27 cellular contexts compared by ENCODE assay signal in the genomic region with DNA sequence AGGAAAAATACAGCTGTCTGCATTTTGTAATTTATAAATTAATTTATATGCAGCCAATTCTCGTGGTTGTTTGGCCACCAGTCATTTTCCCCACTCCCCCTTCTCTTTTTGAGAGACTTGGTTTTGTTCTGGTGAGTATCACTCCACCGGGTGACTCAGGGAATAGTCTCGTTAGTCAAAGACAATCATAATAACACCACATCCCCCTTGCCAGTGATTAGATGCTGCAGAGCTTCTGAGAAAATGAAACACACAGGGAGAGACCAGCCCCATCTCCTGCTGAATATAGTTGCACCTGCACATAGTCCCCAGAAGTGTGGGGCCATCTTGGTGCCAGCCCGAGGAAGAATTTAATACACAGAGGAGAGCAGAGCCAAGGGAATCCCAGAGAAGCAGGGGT. TPM values are rescaled to one million over a fixed set of nuclear protein-coding genes. Genes with fewer than 3 reads are reported as not detected.
DNase-seq lines count a peak whose midpoint lies in the region; ATAC-seq, FAIRE-seq and TF ChIP-seq lines count a peak whose summit lies in the region.
"Had no signal": no experiment of that assay in that cellular context is flagged by ENCODE, and none has a peak within 500 bp of the region (broad histone marks: within the 10 kb centered on the region; RNA-seq: fewer than 3 reads in every experiment).

No MANE protein-coding gene starts in this region.

- H3K36me3 ChIP-seq in IMR-90 (ENCODE audit: control insufficient read depth, insufficient read depth, low read length) (no peaks in the 10 kb centered on the region), thyroid gland (no peaks in the 10 kb centered on the region), HepG2 (replicated peaks in 1 of 2; ENCODE audit: control insufficient read depth in 1 of 2, insufficient read depth in 2 of 2, low read length in 2 of 2) (no peaks in the 10 kb centered on the region)
- H3K36me3 ChIP-seq: BLaER1 treated with 17β-estradiol and CSF1 and Interleukin-3, amounts not matched to agents 10 nM and 100 nM; MG63; ovary; SJCRH30; upper lobe of right lung had no signal

- H3K9me1 ChIP-seq in IMR-90 (ENCODE audit: insufficient read depth, low read length), result peaks cover under 1% of the 10 kb centered on the region; the same call in 1 of the 2 replicates

- in situ Hi-C loops in IMR-90 (cut with MboI; ENCODE audit: low sequenced_read_pairs), result no loop called here
- in situ Hi-C loops in HepG2 (cut with HindIII; ENCODE audit: extremely low pct_ligation_motif_present, low pct_unique_long_range_greater_than_20kb), result no loop called here

- H3K14ac ChIP-seq in IMR-90 (replicated peaks; ENCODE audit: low read depth, low read length), result no peak overlapping the region

- no peak overlapping the region for H3K56ac ChIP-seq in IMR-90 (ENCODE audit: extremely low read depth, insufficient read depth, low read length)

- H3K4me3 ChIP-seq in IMR-90 (ENCODE audit: insufficient read depth, low read depth, low read length) (no peak overlapping the region), thyroid gland (replicated peaks in 1 of 3) (no peak overlapping the region), HepG2 (replicated peaks in 1 of 3; ENCODE audit: insufficient read depth in 1 of 3, low read depth in 2 of 3, low read length in 3 of 3) (no peak overlapping the region)
- H3K4me3 ChIP-seq: BLaER1 treated with 17β-estradiol and CSF1 and Interleukin-3, amounts not matched to agents 10 nM and 100 nM; lung; MG63; ovary; SJCRH30; upper lobe of right lung had no signal

- TF ChIP-seq POLR2A in IMR-90 (IDR thresholded peaks at IDR 0.05; ENCODE audit: low read depth, low read length), result no peak
- no peak for TF ChIP-seq POLR2A in thyroid gland (IDR thresholded peaks at IDR 0.05)
- TF ChIP-seq POLR2A in HepG2 (IDR thresholded peaks at IDR 0.05; ENCODE audit: insufficient read depth in 1 of 2, low read depth in 2 of 2, low read length in 2 of 2), result no peak

- no peak overlapping the region for H4K5ac ChIP-seq in IMR-90 (ENCODE audit: low read depth, low read length)

- H2AFZ ChIP-seq in IMR-90 (replicated peaks; ENCODE audit: low read length, poor library complexity) (peak overlapping the region; percentile 12), HepG2 (ENCODE audit: low read length) (no peak overlapping the region)

- H3K4me2 ChIP-seq in IMR-90 (ENCODE audit: low read depth, low read length) (no peak overlapping the region), HepG2 (ENCODE audit: low read depth, low read length) (no peak overlapping the region)
- H3K4me2 ChIP-seq: BLaER1 treated with 17β-estradiol and CSF1 and Interleukin-3, amounts not matched to agents 10 nM and 100 nM had no signal

- H3K9ac ChIP-seq in IMR-90 (ENCODE audit: low read depth, low read length), result no peak overlapping the region
- no peak overlapping the region for H3K9ac ChIP-seq in HepG2 (ENCODE audit: insufficient read depth, low read depth, low read length)
- H3K9ac ChIP-seq: BLaER1 treated with 17β-estradiol and CSF1 and Interleukin-3, amounts not matched to agents 10 nM and 100 nM had no signal

- dilution Hi-C loops in IMR-90 (cut with HindIII; ENCODE audit: low sequenced_read_pairs, unreplicated experiment), result no loop called here

- no peaks in the 10 kb centered on the region for H3K9me3 ChIP-seq in IMR-90 (ENCODE audit: control insufficient read depth, insufficient read depth, low read length)
- H3K9me3 ChIP-seq in thyroid gland, result no peaks in the 10 kb centered on the region
- H3K9me3 ChIP-seq in HepG2 (ENCODE audit: low read length), result no peaks in the 10 kb centered on the region
- H3K9me3 ChIP-seq: MG63, ovary, SJCRH30, upper lobe of right lung had no signal

- H3K27ac Mint-ChIP-seq in activated naive CD4-positive, alpha-beta T cell treated with anti-CD3 and anti-CD28 coated beads, Interleukin-2, amount 50 U/mL, for 72 hours, result no peak overlapping the region
- H3K27ac Mint-ChIP-seq: activated naive CD8-positive, alpha-beta T cell treated with anti-CD3 and anti-CD28 coated beads, Interleukin-2, amount 10 ng/mL, durations not matched to agents 7 days and 5 days; nephron had no signal

- H3K9me3 Mint-ChIP-seq in activated naive CD4-positive, alpha-beta T cell treated with anti-CD3 and anti-CD28 coated beads, Interleukin-2, amount 50 U/mL, for 72 hours, result peaks cover 0 to 10% of the 10 kb centered on the region in 2 donors
- H3K9me3 Mint-ChIP-seq: activated naive CD8-positive, alpha-beta T cell treated with anti-CD3 and anti-CD28 coated beads, Interleukin-2, amount 10 ng/mL, durations not matched to agents 7 days and 5 days; central memory CD8-positive, alpha-beta T cell had no signal

- H3K18ac ChIP-seq in IMR-90 (ENCODE audit: low read depth, low read length), result no peak overlapping the region

- H2AK9ac ChIP-seq in IMR-90 (replicated peaks; ENCODE audit: low read depth, low read length, poor library complexity), result no peak overlapping the region

- no peaks in the 10 kb centered on the region for H3K4me1 ChIP-seq in IMR-90 (ENCODE audit: control insufficient read depth, insufficient read depth, low read length)
- H3K4me1 ChIP-seq in thyroid gland, result peaks cover 9 to 14% of the 10 kb centered on the region in 2 donors
- H3K4me1 ChIP-seq in HepG2 (ENCODE audit: insufficient read depth, low read length), result peaks cover 32% of the 10 kb centered on the region
- H3K4me1 ChIP-seq: SJCRH30, upper lobe of right lung had no signal

- H4K20me1 ChIP-seq in IMR-90 (ENCODE audit: insufficient read depth, low read length) (no peaks in the 10 kb centered on the region), HepG2 (ENCODE audit: insufficient read depth, low read length) (no peaks in the 10 kb centered on the region)
- H4K20me1 ChIP-seq: BLaER1 treated with 17β-estradiol and CSF1 and Interleukin-3, amounts not matched to agents 10 nM and 100 nM had no signal

- ATAC-seq in activated naive CD4-positive, alpha-beta T cell treated with anti-CD3 and anti-CD28 coated beads, Interleukin-2, amount 50 U/mL, for 72 hours, result peak; percentile 60 to 97
- ATAC-seq in IMR-90 (ENCODE audit: low read depth) (peak; percentile 21; the same call in 1 of the 2 replicates), HepG2 (no peak), HG03139 (IDR thresholded peaks at IDR 0.05; ENCODE audit: unreplicated experiment) (no peak)
- ATAC-seq: Panc1, upper lobe of right lung had no signal

- H2BK15ac ChIP-seq in IMR-90 (ENCODE audit: low read depth, low read length), result no peak overlapping the region

- intact Hi-C loops in IMR-90 (cut with micrococcal nuclease) (no loop called here), thyroid gland (cut with DNase I) (no loop called here), HepG2 (cut with micrococcal nuclease; ENCODE audit: unreplicated experiment) (no loop called here)

- H3K79me1 ChIP-seq in IMR-90 (ENCODE audit: low read depth in 1 of 2, low read length in 2 of 2), result no peaks in the 10 kb centered on the region

- CTCF ChIA-PET in IMR-90 (lab: Yijun Ruan, JAX), result no interaction called here
- CTCF ChIA-PET in HepG2 (lab: Yijun Ruan, JAX; ENCODE audit: low intra/inter-chr PET ratio, low total read pairs), result no interaction called here

- DNase-seq in activated naive CD4-positive, alpha-beta T cell treated with anti-CD3 and anti-CD28 coated beads, Interleukin-2, amount 50 U/mL, for 72 hours (ENCODE audit: low spot score in 2 of 2), result peak in 1 of 2 donors; percentile 9
- no peak for DNase-seq in activated naive CD4-positive, alpha-beta T cell treated with anti-CD3 and anti-CD28 coated beads, Interleukin-2, amount 50 U/mL, for 16 hours
- DNase-seq in IMR-90 (peak; percentile 64), astrocyte of the hippocampus (ENCODE audit: low read depth, low spot score) (peak; percentile 60), thyroid gland (no peak), HepG2 (ENCODE audit: low spot score) (no peak), kidney glomerular epithelial cell (lab: John Stamatoyannopoulos, UW) (no peak)
- DNase-seq: activated naive CD8-positive, alpha-beta T cell treated with anti-CD3 and anti-CD28 coated beads, Interleukin-2, amount 10 ng/mL, durations not matched to agents 7 days and 5 days; DMS53; MG63; NCI-H1417 treated with DMSO at 0.1 percent for 48 hours; NCI-H2081; NCI-H2227 treated with DMSO at 0.1 percent for 48 hours; NCI-H526 treated with DMSO at 0.1 percent for 48 hours; ovary; SJCRH30; stimulated activated CD8-positive, alpha-beta memory T cell treated with anti-CD3 and anti-CD28 coated beads, Interleukin-4, amount 100 ng/mL, for 48 hours; upper lobe of right lung had no signal

- BruUV-seq in IMR-90 (replicated peaks; lab: Mats Ljungman, UMichigan) (no TSS peak), HepG2 (replicated peaks; lab: Mats Ljungman, UMichigan) (no TSS peak)

- no peak overlapping the region for H3K23ac ChIP-seq in IMR-90 (ENCODE audit: low read depth, low read length)

- no CpG with 5 or more reads among the region's 4 CpGs for WGBS in IMR-90 (ENCODE audit: extremely low coverage in 2 of 2, insufficient read length in 1 of 2), 2 experiments
- WGBS in thyroid gland, 2 donors, result 64 to 72% methylated on average over 4 of the region's 4 CpGs
- WGBS in HepG2 (ENCODE audit: low lambda C conversion rate), result 72% methylated on average over 4 of the region's 4 CpGs

- TF ChIP-seq CTCF in IMR-90 (conservative IDR thresholded peaks at IDR 0.05; ENCODE audit: low read depth, low read length), result no peak
- TF ChIP-seq CTCF in thyroid gland (IDR thresholded peaks at IDR 0.05), result no peak
- no peak for TF ChIP-seq CTCF in HepG2 (CRISPR knock-in tag; IDR thresholded peaks at IDR 0.05)

- no peak overlapping the region for H2BK20ac ChIP-seq in IMR-90 (ENCODE audit: low read depth, low read length)

- H3K27me3 ChIP-seq in IMR-90 (ENCODE audit: control insufficient read depth, insufficient read depth, low read length) (no peaks in the 10 kb centered on the region), thyroid gland (no peaks in the 10 kb centered on the region), HepG2 (ENCODE audit: control insufficient read depth in 1 of 2, insufficient read depth in 2 of 2, low read length in 2 of 2) (no peaks in the 10 kb centered on the region)
- H3K27me3 ChIP-seq: BLaER1 treated with 17β-estradiol and CSF1 and Interleukin-3, amounts not matched to agents 10 nM and 100 nM; MG63; ovary; SJCRH30; upper lobe of right lung had no signal

- H4K91ac ChIP-seq in IMR-90 (ENCODE audit: insufficient read depth, low read depth, low read length), result no peak overlapping the region

- POLR2A ChIA-PET in IMR-90 (lab: Charles Lee; ENCODE audit: unreplicated experiment), result no interaction called here
- POLR2A ChIA-PET in HepG2 (lab: Yijun Ruan, JAX), result no interaction called here

- no peaks in the 10 kb centered on the region for H3K79me2 ChIP-seq in HepG2 (ENCODE audit: insufficient read depth, low read length)

- TF ChIP-seq RAD21 in IMR-90 (IDR thresholded peaks at IDR 0.05; ENCODE audit: low read length), result no peak
- no peak for TF ChIP-seq RAD21 in HepG2 (CRISPR knock-in tag; IDR thresholded peaks at IDR 0.05)

- no peak overlapping the region for H4K8ac ChIP-seq in IMR-90 (ENCODE audit: low read depth in 2 of 2, low read length in 2 of 2)

- H2BK5ac ChIP-seq in IMR-90 (ENCODE audit: low read depth, low read length, poor library complexity, severe bottlenecking), result no peak overlapping the region

- TF ChIP-seq EP300 in HepG2 (IDR thresholded peaks at IDR 0.05; ENCODE audit: low read depth in 2 of 2, low read length in 2 of 2) (no peak), HepG2 (CRISPR knock-in tag; IDR thresholded peaks at IDR 0.05; ENCODE audit: borderline replicate concordance) (no peak)

- H3K4ac ChIP-seq in IMR-90 (ENCODE audit: low read depth, low read length), result no peak overlapping the region; the same call in 1 of the 2 replicates

- FAIRE-seq in HepG2 (lab: Jason Lieb, UNC), result no peak
- FAIRE-seq: endometrium, H54, keratinocyte had no signal

- H3K27ac ChIP-seq in IMR-90 (ENCODE audit: insufficient read depth, low read length) (no peak overlapping the region), thyroid gland (peak overlapping the region; percentile 3 to 49 (median 45)), HepG2 (ENCODE audit: extremely low read length, insufficient read depth, low read length) (no peak overlapping the region)
- H3K27ac ChIP-seq: BLaER1 treated with 17β-estradiol and CSF1 and Interleukin-3, amounts not matched to agents 10 nM and 100 nM; ovary; SJCRH30; upper lobe of right lung had no signal

- H2BK120ac ChIP-seq in IMR-90 (ENCODE audit: low read depth, low read length), result no peak overlapping the region

- no peaks in the 10 kb centered on the region for H3K36me3 Mint-ChIP-seq in activated naive CD4-positive, alpha-beta T cell treated with anti-CD3 and anti-CD28 coated beads, Interleukin-2, amount 50 U/mL, for 72 hours
- H3K36me3 Mint-ChIP-seq: activated naive CD8-positive, alpha-beta T cell treated with anti-CD3 and anti-CD28 coated beads, Interleukin-2, amount 10 ng/mL, durations not matched to agents 7 days and 5 days had no signal

- H2AK5ac ChIP-seq in IMR-90 (ENCODE audit: low read depth, low read length), result no peak overlapping the region

RNA-seq across cellular contexts. Expression of gene FNIP2, which starts 8.0 kb away (rescaled TPM):
- total RNA-seq in activated naive CD4-positive, alpha-beta T cell treated with anti-CD3 and anti-CD28 coated beads, Interleukin-2, amount 50 U/mL, for 72 hours, result 10 to 100 TPM; 15.5 to 26.4 TPM
- 22.2 and 24.6 TPM in 2 replicates for total RNA-seq in IMR-90 (2012; rRNA removed)
- 3.9 and 4.7 TPM in 2 replicates for polyA plus RNA-seq in IMR-90 (2012; rRNA removed)
- 1.6 and 2.5 TPM in 2 replicates for polyA plus RNA-seq in IMR-90 (2012; cell fraction: cytosol; rRNA removed)
- 1.7 and 5.1 TPM in 2 replicates for polyA plus RNA-seq in IMR-90 (2012; cell fraction: nucleus; rRNA removed; ENCODE audit: low replicate concordance)
- 10 to 100 TPM; 48.9 to 75.8 (median 63.2) TPM for total RNA-seq in thyroid gland
- 15.5 and 21.8 TPM in 2 replicates for total RNA-seq in HepG2 (2016; rRNA removed; fragmentation: Illumina TruSeq; extraction: Trizol)
- 3.0 and 4.9 TPM in 2 replicates for total RNA-seq in HepG2 (2016; cell fraction: cytosol; rRNA removed; fragmentation: Illumina TruSeq; extraction: Trizol; ENCODE audit: low read depth)
- 14.7 and 18.4 TPM in 2 replicates for total RNA-seq in HepG2 (2016; cell fraction: insoluble cytoplasmic fraction; rRNA removed; fragmentation: Illumina TruSeq; extraction: Trizol)
- total RNA-seq in HepG2 (2016; cell fraction: membrane; rRNA removed; fragmentation: Illumina TruSeq; extraction: Trizol), result 10.4 and 11.2 TPM in 2 replicates
- 22.6 and 22.8 TPM in 2 replicates for total RNA-seq in HepG2 (2016; cell fraction: nucleus; rRNA removed; fragmentation: Illumina TruSeq; extraction: Trizol)
- polyA plus RNA-seq in HepG2 (2011; rRNA removed), result 21.0 and 24.0 TPM in 2 replicates
- 15.3 and 25.0 TPM in 2 replicates for polyA plus RNA-seq in HepG2 (2011; cell fraction: cytosol; rRNA removed)
- 13.4 and 17.1 TPM in 2 replicates for polyA plus RNA-seq in HepG2 (2011; cell fraction: nucleus; rRNA removed)
- polyA plus RNA-seq in HepG2 (2012), result 38.7 and 42.8 TPM in 2 replicates
- 0.37 and 0.41 TPM in 2 replicates for polyA plus RNA-seq in HepG2 (2016; cell fraction: cytosol; fragmentation: Illumina TruSeq; extraction: Trizol; ENCODE audit: low read depth)
- polyA plus RNA-seq in HepG2 (2016; cell fraction: insoluble cytoplasmic fraction; fragmentation: Illumina TruSeq; extraction: Trizol; ENCODE audit: low read depth), result 12.9 and 13.3 TPM in 2 replicates
- polyA plus RNA-seq in HepG2 (2016; cell fraction: membrane; fragmentation: Illumina TruSeq; extraction: Trizol; ENCODE audit: low read depth), result 2.1 TPM in 2 replicates
- 11.3 and 12.9 TPM in 2 replicates for polyA plus RNA-seq in HepG2 (2016; cell fraction: nucleus; fragmentation: Illumina TruSeq; extraction: Trizol; ENCODE audit: insufficient read depth, low read depth)
- 1.8 and 45.2 TPM in 2 replicates for polyA minus RNA-seq in HepG2 (2011; rRNA and poly(A)+ RNA removed; ENCODE audit: low replicate concordance)
- polyA minus RNA-seq in HepG2 (2011; cell fraction: cytosol; rRNA and poly(A)+ RNA removed), result 33.4 and 50.0 TPM in 2 replicates
- 74.3 and 82.9 TPM in 2 replicates for polyA minus RNA-seq in HepG2 (2011; cell fraction: nucleus; rRNA and poly(A)+ RNA removed)

RNA-seq across cellular contexts. Expression of gene PPID, which starts 37.7 kb away (rescaled TPM):
- total RNA-seq in activated naive CD4-positive, alpha-beta T cell treated with anti-CD3 and anti-CD28 coated beads, Interleukin-2, amount 50 U/mL, for 72 hours, result 10 to 100 TPM; 60.8 to 68.4 TPM
- total RNA-seq in IMR-90 (2012; rRNA removed) (11.8 and 22.8 TPM in 2 replicates), thyroid gland (10 to 100 TPM in 3 of 4 donors, 1 to 10 TPM in 1; 6.8 to 24.4 (median 19.9) TPM), HepG2 (2016; rRNA removed; fragmentation: Illumina TruSeq; extraction: Trizol) (63.4 and 73.3 TPM in 2 replicates)
- polyA plus RNA-seq in IMR-90 (2012; rRNA removed) (17.1 and 21.1 TPM in 2 replicates), HepG2 (2011; rRNA removed) (14.1 and 15.4 TPM in 2 replicates)
- 4.3 and 5.0 TPM in 2 replicates for polyA plus RNA-seq in IMR-90 (2012; cell fraction: cytosol; rRNA removed)
- 2.7 and 8.2 TPM in 2 replicates for polyA plus RNA-seq in IMR-90 (2012; cell fraction: nucleus; rRNA removed; ENCODE audit: low replicate concordance)
- total RNA-seq in HepG2 (2016; cell fraction: cytosol; rRNA removed; fragmentation: Illumina TruSeq; extraction: Trizol; ENCODE audit: low read depth), result 10.1 and 10.4 TPM in 2 replicates
- total RNA-seq in HepG2 (2016; cell fraction: insoluble cytoplasmic fraction; rRNA removed; fragmentation: Illumina TruSeq; extraction: Trizol), result 59.6 and 76.4 TPM in 2 replicates
- total RNA-seq in HepG2 (2016; cell fraction: membrane; rRNA removed; fragmentation: Illumina TruSeq; extraction: Trizol), result 22.4 and 23.0 TPM in 2 replicates
- total RNA-seq in HepG2 (2016; cell fraction: nucleus; rRNA removed; fragmentation: Illumina TruSeq; extraction: Trizol), result 24.7 and 25.4 TPM in 2 replicates
- 10.2 and 11.5 TPM in 2 replicates for polyA plus RNA-seq in HepG2 (2011; cell fraction: cytosol; rRNA removed)
- polyA plus RNA-seq in HepG2 (2011; cell fraction: nucleus; rRNA removed), result 10.6 and 15.9 TPM in 2 replicates
- 34.3 and 39.6 TPM in 2 replicates for polyA plus RNA-seq in HepG2 (2012)
- polyA plus RNA-seq in HepG2 (2016; cell fraction: cytosol; fragmentation: Illumina TruSeq; extraction: Trizol; ENCODE audit: low read depth), result 8.0 TPM in 2 replicates
- 92.0 and 102 TPM in 2 replicates for polyA plus RNA-seq in HepG2 (2016; cell fraction: insoluble cytoplasmic fraction; fragmentation: Illumina TruSeq; extraction: Trizol; ENCODE audit: low read depth)
- 15.5 and 16.2 TPM in 2 replicates for polyA plus RNA-seq in HepG2 (2016; cell fraction: membrane; fragmentation: Illumina TruSeq; extraction: Trizol; ENCODE audit: low read depth)
- 55.4 and 64.1 TPM in 2 replicates for polyA plus RNA-seq in HepG2 (2016; cell fraction: nucleus; fragmentation: Illumina TruSeq; extraction: Trizol; ENCODE audit: insufficient read depth, low read depth)
- polyA minus RNA-seq in HepG2 (2011; rRNA and poly(A)+ RNA removed; ENCODE audit: low replicate concordance), result 1.6 and 2.3 TPM in 2 replicates
- 6.8 and 9.3 TPM in 2 replicates for polyA minus RNA-seq in HepG2 (2011; cell fraction: cytosol; rRNA and poly(A)+ RNA removed)
- 11.7 and 14.8 TPM in 2 replicates for polyA minus RNA-seq in HepG2 (2011; cell fraction: nucleus; rRNA and poly(A)+ RNA removed)

Comparison
In these comparisons a context has a peak if more than half of its experiments do, and no peak if none do; other contexts are left out.
1. ATAC-seq: peak in activated naive CD4-positive, alpha-beta T cell treated with anti-CD3 and anti-CD28 coated beads, Interleukin-2, amount 50 U/mL, for 72 hours (2 of 2) and IMR-90 (single experiment); none in HepG2 (single experiment) and HG03139 (single experiment).
2. DNase-seq: peak in IMR-90 (single experiment) and astrocyte of the hippocampus (single experiment); none in activated naive CD4-positive, alpha-beta T cell treated with anti-CD3 and anti-CD28 coated beads, Interleukin-2, amount 50 U/mL, for 16 hours (single experiment), thyroid gland (0 of 2), HepG2 (single experiment) and kidney glomerular epithelial cell (single experiment).
3. H3K27ac ChIP-seq: peak in thyroid gland (3 of 3); none in IMR-90 (single experiment) and HepG2 (single experiment).